9 cellular contexts compared by ENCODE assay signal in genomic region chr2:68250196-68250595, GRCh38. TPM values are rescaled to one million over a fixed set of nuclear protein-coding genes. Genes with fewer than 3 reads are reported as not detected.
DNase-seq lines count a peak whose midpoint lies in the region; ATAC-seq and TF ChIP-seq lines count a peak whose summit lies in the region.
"Had no signal": no experiment of that assay in that cellular context is flagged by ENCODE, and none has a peak within 500 bp of the region (broad histone marks: within the 10 kb centered on the region; RNA-seq: fewer than 3 reads in every experiment).

No MANE protein-coding gene starts in this region.

- H3K27ac ChIP-seq in tibial nerve, result peak overlapping the region in 3 of 4 donors; percentile 97 to 99 (median 99)

- peaks cover 31% of the 10 kb centered on the region for H3K36me3 Mint-ChIP-seq in activated T-cell treated with anti-CD3 and anti-CD28 coated beads, Interleukin-2, amount 50 U/mL, for 24 hours (ENCODE audit: low read depth)
- peaks cover 29% of the 10 kb centered on the region for H3K36me3 Mint-ChIP-seq in activated T-helper 17 cell treated with anti-CD3 and anti-CD28 coated beads, Interleukin-2, amount 50 U/mL, for 72 hours (ENCODE audit: low read depth)

- H3K36me3 ChIP-seq in kidney epithelial cell (ENCODE audit: control insufficient read depth, insufficient read depth, low read length), result no peaks in the 10 kb centered on the region
- H3K36me3 ChIP-seq in tibial nerve, result no peaks in the 10 kb centered on the region

- H3K9me3 ChIP-seq in tibial nerve, result no peaks in the 10 kb centered on the region

- no peak for ATAC-seq in activated T-helper 17 cell treated with anti-CD3 and anti-CD28 coated beads, Interleukin-2, amount 50 U/mL, for 72 hours (replicated peaks)
- no peak for ATAC-seq in GM18870 (IDR thresholded peaks at IDR 0.05; ENCODE audit: unreplicated experiment)
- ATAC-seq in GM21447 (IDR thresholded peaks at IDR 0.05; ENCODE audit: unreplicated experiment), result no peak
- ATAC-seq in GM18867 (IDR thresholded peaks at IDR 0.05; ENCODE audit: unreplicated experiment), result no peak

- 13 to 19% methylated on average over 5 of the region's 5 CpGs for WGBS in tibial nerve, 2 donors

- peaks cover 29% of the 10 kb centered on the region for H3K4me1 Mint-ChIP-seq in activated T-cell treated with anti-CD3 and anti-CD28 coated beads, Interleukin-2, amount 50 U/mL, for 24 hours (ENCODE audit: low read depth)
- H3K4me1 Mint-ChIP-seq in activated T-helper 17 cell treated with anti-CD3 and anti-CD28 coated beads, Interleukin-2, amount 50 U/mL, for 72 hours, result peaks cover 11% of the 10 kb centered on the region

- TF ChIP-seq CTCF in kidney epithelial cell (IDR thresholded peaks at IDR 0.05; ENCODE audit: insufficient read depth, low read length, poor library complexity, severe bottlenecking) (no peak), tibial nerve (IDR thresholded peaks at IDR 0.05) (no peak)

- no peaks in the 10 kb centered on the region for H3K9me3 Mint-ChIP-seq in activated T-cell treated with anti-CD3 and anti-CD28 coated beads, Interleukin-2, amount 50 U/mL, for 24 hours
- H3K9me3 Mint-ChIP-seq in activated T-helper 17 cell treated with anti-CD3 and anti-CD28 coated beads, Interleukin-2, amount 50 U/mL, for 72 hours, result no peaks in the 10 kb centered on the region

- peak overlapping the region; percentile 93 for H3K27ac Mint-ChIP-seq in activated T-cell treated with anti-CD3 and anti-CD28 coated beads, Interleukin-2, amount 50 U/mL, for 24 hours
- H3K27ac Mint-ChIP-seq in activated T-helper 17 cell treated with anti-CD3 and anti-CD28 coated beads, Interleukin-2, amount 50 U/mL, for 72 hours, result peak overlapping the region; percentile 91

- H3K27me3 ChIP-seq in kidney epithelial cell (ENCODE audit: control insufficient read depth, insufficient read depth, low read length) (no peaks in the 10 kb centered on the region), tibial nerve (no peaks in the 10 kb centered on the region)

- no peak for TF ChIP-seq POLR2A in tibial nerve (IDR thresholded peaks at IDR 0.05)

- peaks cover 0 to 74% (median 49%) of the 10 kb centered on the region in 4 donors for H3K4me1 ChIP-seq in tibial nerve

- H3K4me3 ChIP-seq in kidney epithelial cell (ENCODE audit: low read depth, low read length) (peak overlapping the region; percentile 98), tibial nerve (peak overlapping the region; percentile 80 to 96 (median 92))

- H3K4me3 Mint-ChIP-seq in activated T-cell treated with anti-CD3 and anti-CD28 coated beads, Interleukin-2, amount 50 U/mL, for 24 hours, result no peak overlapping the region
- H3K4me3 Mint-ChIP-seq in activated T-helper 17 cell treated with anti-CD3 and anti-CD28 coated beads, Interleukin-2, amount 50 U/mL, for 72 hours, result no peak overlapping the region

- DNase-seq in activated T-cell treated with anti-CD3 and anti-CD28 coated beads, Interleukin-2, amount 50 U/mL, for 24 hours, result no peak
- no peak for DNase-seq in activated T-cell treated with anti-CD3 and anti-CD28 coated beads for 4 hours
- no peak for DNase-seq in kidney epithelial cell (ENCODE audit: low read depth)
- no peak for DNase-seq in tibial nerve (ENCODE audit: low spot score in 2 of 2)
- DNase-seq: NCI-H226 had no signal

- TF ChIP-seq EP300 in tibial nerve (IDR thresholded peaks at IDR 0.05), result no peak

- no peaks in the 10 kb centered on the region for H3K27me3 Mint-ChIP-seq in activated T-cell treated with anti-CD3 and anti-CD28 coated beads, Interleukin-2, amount 50 U/mL, for 24 hours
- H3K27me3 Mint-ChIP-seq in activated T-helper 17 cell treated with anti-CD3 and anti-CD28 coated beads, Interleukin-2, amount 50 U/mL, for 72 hours, result no peaks in the 10 kb centered on the region

RNA-seq across cellular contexts. Expression of gene PPP3R1, which starts 2.1 kb away (rescaled TPM):
- 10 to 100 TPM; 54.1 to 70.0 TPM for total RNA-seq in activated T-helper 17 cell treated with anti-CD3 and anti-CD28 coated beads, Interleukin-2, amount 50 U/mL, for 72 hours
- 32.8 and 33.7 TPM in 2 replicates for total RNA-seq in kidney epithelial cell
- 10 to 100 TPM; 31.5 to 41.7 (median 36.3) TPM for total RNA-seq in tibial nerve
